In genomic region chr22:22720724-22721261, GRCh38 we compare ENCODE assay signal across 9 cellular contexts.
A peak's percentile ranks its signal among the peaks of the same experiment; 100 is the strongest.
DNase-seq lines count a peak whose midpoint lies in the region; ATAC-seq, FAIRE-seq and TF ChIP-seq lines count a peak whose summit lies in the region.
"Had no signal": no experiment of that assay in that cellular context is flagged by ENCODE, and none has a peak within 500 bp of the region (broad histone marks: within the 10 kb centered on the region; RNA-seq: fewer than 3 reads in every experiment).

No MANE protein-coding gene starts in this region.

- ATAC-seq in GM18909 (IDR thresholded peaks at IDR 0.05; ENCODE audit: poor library complexity, unreplicated experiment) (peak; percentile 72), HG02885 (IDR thresholded peaks at IDR 0.05; ENCODE audit: poor library complexity, unreplicated experiment) (peak; percentile 74), activated B cell treated with CpG ODN at 0.5 μM for 24 hours (ENCODE audit: low read depth) (peak; percentile 80)

- CTCF ChIA-PET in activated B cell treated with CpG ODN at 0.5 μM for 24 hours (lab: Charles Lee): interaction anchor here (0.6 to 4.3 kb wide), 17 partner anchors 11 to 298 kb away, joined by 3 to 56 read pairs (median 4); no protein-coding TSS in a partner anchor

- intact Hi-C loops in activated B cell treated with CpG ODN at 0.5 μM for 24 hours (cut with micrococcal nuclease): loop anchor here (1.0 to 10.0 kb wide), 7 partner anchors 8 to 686 kb away; no protein-coding TSS in a partner anchor

- H3K4me1 Mint-ChIP-seq in activated B cell treated with CpG ODN at 0.5 μM for 24 hours: peaks cover 53% of the 10 kb centered on the region

- TF ChIP-seq CTCF in activated B cell treated with CpG ODN at 0.5 μM for 24 hours (IDR thresholded peaks at IDR 0.05): no peak
- no peak for TF ChIP-seq CTCF in D721Med (IDR thresholded peaks at IDR 0.05; ENCODE audit: insufficient read depth, missing control alignments)

- POLR2A ChIA-PET in activated B cell treated with CpG ODN at 0.5 μM for 24 hours (lab: Charles Lee): interaction anchor here (0.7 to 2.5 kb wide), 13 partner anchors 11 to 559 kb away, joined by 3 to 10 read pairs (median 5); no protein-coding TSS in a partner anchor

- H3K27me3 ChIP-seq in muscle layer of duodenum (ENCODE audit: low read depth, low read length): no peaks in the 10 kb centered on the region

- H3K27ac Mint-ChIP-seq in activated B cell treated with CpG ODN at 0.5 μM for 24 hours: peak overlapping the region; percentile 94

- DNase-seq in activated B cell treated with CpG ODN at 0.5 μM for 24 hours (peak; percentile 39), D721Med (ENCODE audit: insufficient read length, low spot score) (no peak), NCI-H2227 (lab: John Stamatoyannopoulos, UW; ENCODE audit: unreplicated experiment) (no peak), ACHN (no peak)
- no peak for DNase-seq in activated CD8-positive, alpha-beta memory T cell treated with anti-CD3 and anti-CD28 coated beads, Interleukin-2, amount 50 U/mL, for 4 hours

- FAIRE-seq in D721Med (lab: Jason Lieb, UNC): no peak

- no peaks in the 10 kb centered on the region for H3K4me1 ChIP-seq in muscle layer of duodenum (ENCODE audit: control insufficient read depth in 1 of 2, insufficient read depth in 2 of 2, low read length in 2 of 2)

- H3K4me3 Mint-ChIP-seq in activated B cell treated with CpG ODN at 0.5 μM for 24 hours: peak overlapping the region; percentile 68

- H3K9me3 Mint-ChIP-seq in activated B cell treated with CpG ODN at 0.5 μM for 24 hours: no peaks in the 10 kb centered on the region

- no peaks in the 10 kb centered on the region for H3K36me3 ChIP-seq in muscle layer of duodenum (ENCODE audit: control insufficient read depth in 1 of 2, insufficient read depth in 2 of 2, low read length in 2 of 2)

- in situ Hi-C loops in ACHN (cut with HindIII; ENCODE audit: low pct_ligation_motif_present, low pct_unique_long_range_greater_than_20kb, low sequenced_read_pairs): no loop called here

- H3K4me3 ChIP-seq in muscle layer of duodenum (ENCODE audit: low read depth in 1 of 2, low read length in 2 of 2): no peak overlapping the region

- peak overlapping the region; percentile 32 for H3K27ac ChIP-seq in muscle layer of duodenum (ENCODE audit: low read length)
- H3K27ac ChIP-seq: epithelial cell of prostate had no signal

- H3K9me3 ChIP-seq in muscle layer of duodenum (ENCODE audit: control insufficient read depth in 1 of 2, low read length in 2 of 2): no peaks in the 10 kb centered on the region

- H3K36me3 Mint-ChIP-seq in activated B cell treated with CpG ODN at 0.5 μM for 24 hours (ENCODE audit: low read depth): no peaks in the 10 kb centered on the region

- H3K27me3 Mint-ChIP-seq in activated B cell treated with CpG ODN at 0.5 μM for 24 hours: no peaks in the 10 kb centered on the region
